ENCODE assay signal across 8 cellular contexts in the genomic region with DNA sequence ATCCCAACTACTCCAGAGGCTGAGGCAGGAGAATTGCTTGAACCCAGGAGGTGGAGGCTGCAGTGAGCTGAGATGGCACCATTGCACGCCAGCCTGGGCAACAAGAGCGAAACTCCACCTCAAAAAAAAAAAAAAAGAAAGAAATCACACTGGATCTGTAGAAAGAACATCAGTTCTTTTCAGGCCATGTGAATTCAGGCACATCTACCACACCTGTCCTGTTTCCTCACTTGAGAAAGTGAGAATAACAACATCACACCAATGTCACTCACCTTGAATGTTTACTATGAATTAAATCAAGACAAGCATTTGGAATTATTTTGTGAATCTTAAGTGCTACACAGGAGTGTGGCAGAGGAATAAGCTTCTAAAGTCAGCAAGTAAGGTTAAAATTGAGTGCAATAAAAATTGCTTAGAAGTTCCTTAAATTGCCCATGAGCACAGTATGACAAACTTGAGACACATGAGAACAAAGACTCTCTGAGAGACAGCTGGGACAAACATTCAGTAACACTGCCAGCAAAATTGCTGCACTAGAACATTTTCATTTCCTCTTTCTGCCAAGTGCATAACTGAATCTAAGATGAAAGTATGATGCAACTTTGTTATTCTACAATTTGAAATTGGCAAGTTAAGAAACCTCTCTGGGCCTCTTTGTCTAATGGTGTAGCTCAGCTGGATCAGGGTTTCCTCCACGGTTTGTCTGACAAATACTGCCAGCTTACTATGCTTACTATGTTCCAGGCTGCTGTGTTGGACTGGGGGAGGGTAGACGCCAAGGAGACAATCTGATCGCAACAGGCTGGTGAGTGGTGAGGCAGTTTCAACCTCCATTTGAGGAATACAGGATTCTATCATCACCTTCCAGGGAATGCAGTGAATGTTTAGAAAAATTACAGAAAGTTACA. TPM values are rescaled to one million over a fixed set of nuclear protein-coding genes. Genes with fewer than 3 reads are reported as not detected.
DNase-seq lines count a peak whose midpoint lies in the region; ATAC-seq and TF ChIP-seq lines count a peak whose summit lies in the region.

No MANE protein-coding gene starts in this region.

- no peak overlapping the region for H3K4me3 ChIP-seq in neural progenitor cell

- H2AFZ ChIP-seq in neural progenitor cell (replicated peaks): no peak overlapping the region

- peak overlapping the region; percentile 100 for H3K27ac Mint-ChIP-seq in activated CD8-positive, alpha-beta T cell treated with anti-CD3 and anti-CD28 coated beads for 36 hours
- peak overlapping the region; percentile 74 for H3K27ac Mint-ChIP-seq in neural progenitor cell

- DNase-seq in NK-92 treated with Interleukin-12 subunit alpha and Interleukin-12 subunit beta, amount 100 ng/mL, for 24 hours (lab: John Stamatoyannopoulos, UW): peak; percentile 8
- no peak for DNase-seq in NK-92 (lab: John Stamatoyannopoulos, UW; ENCODE audit: unreplicated experiment)
- DNase-seq in NCI-H1694 (lab: John Stamatoyannopoulos, UW): peak; percentile 8
- DNase-seq in activated CD8-positive, alpha-beta T cell treated with anti-CD3 and anti-CD28 coated beads for 36 hours: peak; percentile 74
- no peak for DNase-seq in neural progenitor cell (ENCODE audit: low spot score)
- no peak for DNase-seq in islet precursor cell

- peak overlapping the region; percentile 100 for H3K4me3 Mint-ChIP-seq in activated CD8-positive, alpha-beta T cell treated with anti-CD3 and anti-CD28 coated beads for 36 hours
- peak overlapping the region; percentile 91 for H3K4me3 Mint-ChIP-seq in neural progenitor cell

- no peaks in the 10 kb centered on the region for H3K9me3 ChIP-seq in neural progenitor cell (ENCODE audit: low read depth)

- H3K4me1 ChIP-seq in neural progenitor cell: peaks cover 9% of the 10 kb centered on the region

- no peak overlapping the region for H3K27ac ChIP-seq in neural progenitor cell

- peaks cover 43% of the 10 kb centered on the region for H3K4me1 Mint-ChIP-seq in activated CD8-positive, alpha-beta T cell treated with anti-CD3 and anti-CD28 coated beads for 36 hours (ENCODE audit: low read depth)
- H3K4me1 Mint-ChIP-seq in neural progenitor cell: peaks cover 15% of the 10 kb centered on the region

- no peaks in the 10 kb centered on the region for H3K9me3 Mint-ChIP-seq in activated CD8-positive, alpha-beta T cell treated with anti-CD3 and anti-CD28 coated beads for 36 hours
- no peaks in the 10 kb centered on the region for H3K9me3 Mint-ChIP-seq in neural progenitor cell

- CTCF ChIA-PET in activated CD8-positive, alpha-beta T cell treated with anti-CD3 and anti-CD28 coated beads for 36 hours (lab: Charles Lee): interaction anchor here (1.0 to 1.2 kb wide), 3 partner anchors 27 to 188 kb away, joined by 3 read pairs; no protein-coding TSS in a partner anchor

- peaks cover 20% of the 10 kb centered on the region for H4K20me1 ChIP-seq in neural progenitor cell (ENCODE audit: low read depth)

- H3F3A ChIP-seq in neural progenitor cell (ENCODE audit: low read depth): peaks cover 21% of the 10 kb centered on the region

- H3K4me2 ChIP-seq in neural progenitor cell: peak overlapping the region; percentile 89

- POLR2A ChIA-PET in activated CD8-positive, alpha-beta T cell treated with anti-CD3 and anti-CD28 coated beads for 36 hours (lab: Charles Lee): interaction anchor here (0.6 to 1.6 kb wide), 4 partner anchors 15 to 656 kb away, joined by 3 to 6 read pairs (median 4); partner anchors contain the start of gene ERMP1

- intact Hi-C loops in activated CD8-positive, alpha-beta T cell treated with anti-CD3 and anti-CD28 coated beads for 36 hours (cut with micrococcal nuclease): loop anchor here (5.0 kb wide), 2 partner anchors 140 to 215 kb away; no protein-coding TSS in a partner anchor

- ATAC-seq in HG02623 (IDR thresholded peaks at IDR 0.05; ENCODE audit: unreplicated experiment): peak; percentile 38
- peak; percentile 37 for ATAC-seq in activated CD8-positive, alpha-beta T cell treated with anti-CD3 and anti-CD28 coated beads for 36 hours
- peak; percentile 31 for ATAC-seq in esophagus mucosa

- no peaks in the 10 kb centered on the region for H3K36me3 ChIP-seq in neural progenitor cell

- no peaks in the 10 kb centered on the region for H3K27me3 Mint-ChIP-seq in activated CD8-positive, alpha-beta T cell treated with anti-CD3 and anti-CD28 coated beads for 36 hours
- H3K27me3 Mint-ChIP-seq in neural progenitor cell (ENCODE audit: insufficient read depth, low read depth): peaks cover 3% of the 10 kb centered on the region

- peaks cover 17% of the 10 kb centered on the region for H3K36me3 Mint-ChIP-seq in activated CD8-positive, alpha-beta T cell treated with anti-CD3 and anti-CD28 coated beads for 36 hours (ENCODE audit: low read depth)
- peaks cover 2% of the 10 kb centered on the region for H3K36me3 Mint-ChIP-seq in neural progenitor cell

- H3K79me2 ChIP-seq in neural progenitor cell (ENCODE audit: low read depth): peaks cover 37% of the 10 kb centered on the region

- no peak for TF ChIP-seq CTCF in activated CD8-positive, alpha-beta T cell treated with anti-CD3 and anti-CD28 coated beads for 36 hours (IDR thresholded peaks at IDR 0.05)
- no peak for TF ChIP-seq CTCF in neural progenitor cell (IDR thresholded peaks at IDR 0.05)

- H3K9ac ChIP-seq in neural progenitor cell: no peak overlapping the region

- no peaks in the 10 kb centered on the region for H3K27me3 ChIP-seq in neural progenitor cell

RNA-seq across cellular contexts. Expression of gene RIC1, which starts 1.9 kb away (rescaled TPM):
- total RNA-seq in activated CD8-positive, alpha-beta T cell treated with anti-CD3 and anti-CD28 coated beads for 36 hours: 10 to 100 TPM; 14.4 to 14.6 TPM
- 14.1 TPM for total RNA-seq in esophagus mucosa
- total RNA-seq in neural progenitor cell (ENCODE audit: low replicate concordance): 27.4 and 31.9 TPM in 2 replicates

Comparison
In these comparisons a context has a peak if more than half of its experiments do, and no peak if none do; other contexts are left out.
1. DNase-seq: peak in NK-92 treated with Interleukin-12 subunit alpha and Interleukin-12 subunit beta, amount 100 ng/mL, for 24 hours (single experiment), NCI-H1694 (single experiment) and activated CD8-positive, alpha-beta T cell treated with anti-CD3 and anti-CD28 coated beads for 36 hours (single experiment); none in NK-92 (single experiment), neural progenitor cell (single experiment) and islet precursor cell (single experiment).
2. Peak in every context shown above with its lines, with median percentiles within 50 percentile points of each other: ATAC-seq.